In genomic region chr6:30942338-30943060, GRCh38 we compare ENCODE assay signal across 1 cellular context.
TF ChIP-seq lines count a peak whose summit lies in the region.

No MANE protein-coding gene starts in this region.

TF ChIP-seq in K562, 482 proteins besides CTCF, POLR2A, EP300 and RAD21 (continues in another document):
- TF ChIP-seq COPS2 (conservative IDR thresholded peaks at IDR 0.05): no peak
- TF ChIP-seq ZBTB26 (CRISPR knock-in tag; IDR thresholded peaks at IDR 0.05): no peak
- no peak for TF ChIP-seq ARID1B (IDR thresholded peaks at IDR 0.05)
- peak; percentile 80; the same call in 1 of the 2 replicates for TF ChIP-seq PHF21A (IDR thresholded peaks at IDR 0.05; ENCODE audit: borderline replicate concordance, low read depth)
- no peak for TF ChIP-seq CREB1 (IDR thresholded peaks at IDR 0.05)
- TF ChIP-seq CREB1 (CRISPR knock-in tag; IDR thresholded peaks at IDR 0.05): no peak
- no peak for TF ChIP-seq CGGBP1 (CRISPR knock-in tag; IDR thresholded peaks at IDR 0.05)
- no peak for TF ChIP-seq NRF1 (conservative IDR thresholded peaks at IDR 0.05 in 1 of 2, IDR thresholded peaks at IDR 0.05 in 1 of 2)
- TF ChIP-seq E2F1 (CRISPR knock-in tag; IDR thresholded peaks at IDR 0.05): no peak
- TF ChIP-seq RBM39 (optimal IDR thresholded peaks at IDR 0.05; ENCODE audit: low read depth, low read length): no peak
- TF ChIP-seq, protein P1, sequence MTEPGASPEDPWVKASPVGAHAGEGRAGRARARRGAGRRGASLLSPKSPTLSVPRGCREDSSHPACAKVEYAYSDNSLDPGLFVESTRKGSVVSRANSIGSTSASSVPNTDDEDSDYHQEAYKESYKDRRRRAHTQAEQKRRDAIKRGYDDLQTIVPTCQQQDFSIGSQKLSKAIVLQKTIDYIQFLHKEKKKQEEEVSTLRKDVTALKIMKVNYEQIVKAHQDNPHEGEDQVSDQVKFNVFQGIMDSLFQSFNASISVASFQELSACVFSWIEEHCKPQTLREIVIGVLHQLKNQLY (CRISPR knock-in tag; conservative IDR thresholded peaks at IDR 0.05): no peak
- no peak for TF ChIP-seq SRSF3 (IDR thresholded peaks at IDR 0.05; ENCODE audit: insufficient read depth, low read length)
- TF ChIP-seq XRCC5 (IDR thresholded peaks at IDR 0.05; ENCODE audit: low read depth, low read length): no peak
- no peak for TF ChIP-seq RBM14 (IDR thresholded peaks at IDR 0.05; ENCODE audit: borderline replicate concordance, insufficient read depth, low read depth, low read length)
- TF ChIP-seq HOXB6 (CRISPR knock-in tag; IDR thresholded peaks at IDR 0.05; ENCODE audit: borderline replicate concordance): no peak
- TF ChIP-seq GATAD2A (IDR thresholded peaks at IDR 0.05): no peak
- TF ChIP-seq CHD2 (IDR thresholded peaks at IDR 0.05; ENCODE audit: low read depth, low read length): no peak
- no peak for TF ChIP-seq MITF (IDR thresholded peaks at IDR 0.05)
- no peak for TF ChIP-seq ZNF584 (CRISPR knock-in tag; IDR thresholded peaks at IDR 0.05; ENCODE audit: low read depth)
- no peak for TF ChIP-seq ZNF12 (CRISPR knock-in tag; IDR thresholded peaks at IDR 0.05)
- TF ChIP-seq KLF1 (tag; IDR thresholded peaks at IDR 0.05): peak; percentile 17; the same call in 1 of the 2 replicates
- TF ChIP-seq RBM17 (IDR thresholded peaks at IDR 0.05; ENCODE audit: borderline replicate concordance, low read depth, low read length): no peak
- TF ChIP-seq ZNF512 (tag; IDR thresholded peaks at IDR 0.05): no peak
- TF ChIP-seq POLR2AphosphoS5 (IDR thresholded peaks at IDR 0.05; ENCODE audit: control insufficient read depth, insufficient read depth, low read depth, low read length): no peak
- no peak for TF ChIP-seq MAFF (IDR thresholded peaks at IDR 0.05; ENCODE audit: low read length)
- no peak for TF ChIP-seq JUN (IDR thresholded peaks at IDR 0.05; ENCODE audit: borderline replicate concordance, low read depth, low read length)
- no peak for TF ChIP-seq JUN (CRISPR knock-in tag; IDR thresholded peaks at IDR 0.05; ENCODE audit: borderline replicate concordance)
- no peak for TF ChIP-seq CBX2 (IDR thresholded peaks at IDR 0.05; ENCODE audit: insufficient read depth, low read length, poor library complexity, severe bottlenecking)
- TF ChIP-seq TCF15 (CRISPR knock-in tag; IDR thresholded peaks at IDR 0.05): no peak
- TF ChIP-seq ID3 (CRISPR knock-in tag; IDR thresholded peaks at IDR 0.05): no peak
- TF ChIP-seq ID3 (tag; IDR thresholded peaks at IDR 0.05): peak; percentile 39; the same call in 1 of the 2 replicates
- no peak for TF ChIP-seq ZNF165 (CRISPR knock-in tag; IDR thresholded peaks at IDR 0.05; ENCODE audit: borderline replicate concordance)
- TF ChIP-seq L3MBTL2 (IDR thresholded peaks at IDR 0.05): no peak
- no peak for TF ChIP-seq DMBX1 (CRISPR knock-in tag; IDR thresholded peaks at IDR 0.05; ENCODE audit: borderline replicate concordance)
- TF ChIP-seq ZNF444 (CRISPR knock-in tag; IDR thresholded peaks at IDR 0.05): no peak
- TF ChIP-seq ADNP (tag; IDR thresholded peaks at IDR 0.05): no peak
- no peak for TF ChIP-seq ELF2 (CRISPR knock-in tag; IDR thresholded peaks at IDR 0.05)
- TF ChIP-seq ZNF239 (CRISPR knock-in tag; IDR thresholded peaks at IDR 0.05): no peak
- TF ChIP-seq WHSC1 (IDR thresholded peaks at IDR 0.05; ENCODE audit: low read length): no peak
- TF ChIP-seq FOXO4 (CRISPR knock-in tag; IDR thresholded peaks at IDR 0.05): no peak
- TF ChIP-seq, protein P2, sequence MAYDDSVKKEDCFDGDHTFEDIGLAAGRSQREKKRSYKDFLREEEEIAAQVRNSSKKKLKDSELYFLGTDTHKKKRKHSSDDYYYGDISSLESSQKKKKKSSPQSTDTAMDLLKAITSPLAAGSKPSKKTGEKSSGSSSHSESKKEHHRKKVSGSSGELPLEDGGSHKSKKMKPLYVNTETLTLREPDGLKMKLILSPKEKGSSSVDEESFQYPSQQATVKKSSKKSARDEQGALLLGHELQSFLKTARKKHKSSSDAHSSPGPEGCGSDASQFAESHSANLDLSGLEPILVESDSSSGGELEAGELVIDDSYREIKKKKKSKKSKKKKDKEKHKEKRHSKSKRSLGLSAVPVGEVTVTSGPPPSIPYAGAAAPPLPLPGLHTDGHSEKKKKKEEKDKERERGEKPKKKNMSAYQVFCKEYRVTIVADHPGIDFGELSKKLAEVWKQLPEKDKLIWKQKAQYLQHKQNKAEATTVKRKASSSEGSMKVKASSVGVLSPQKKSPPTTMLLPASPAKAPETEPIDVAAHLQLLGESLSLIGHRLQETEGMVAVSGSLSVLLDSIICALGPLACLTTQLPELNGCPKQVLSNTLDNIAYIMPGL (CRISPR knock-in tag; IDR thresholded peaks at IDR 0.05): no peak
- TF ChIP-seq TEAD4 (IDR thresholded peaks at IDR 0.05; ENCODE audit: low read length): peak; percentile 90
- TF ChIP-seq TEAD4 (CRISPR knock-in tag; IDR thresholded peaks at IDR 0.05; ENCODE audit: borderline replicate concordance): no peak
- no peak for TF ChIP-seq MXI1 (IDR thresholded peaks at IDR 0.05; ENCODE audit: low read depth, low read length)
- no peak for TF ChIP-seq MIER1 (IDR thresholded peaks at IDR 0.05; ENCODE audit: low read depth)
- no peak for TF ChIP-seq ZFP30 (CRISPR knock-in tag; IDR thresholded peaks at IDR 0.05; ENCODE audit: borderline replicate concordance)
- TF ChIP-seq HDAC2 (IDR thresholded peaks at IDR 0.05): peak; percentile 97
- no peak for TF ChIP-seq THAP7 (CRISPR knock-in tag; IDR thresholded peaks at IDR 0.05)
- TF ChIP-seq BRD9 (IDR thresholded peaks at IDR 0.05; ENCODE audit: low read depth, partially characterized antibody): no peak
- TF ChIP-seq TBL1XR1 (IDR thresholded peaks at IDR 0.05; ENCODE audit: low read length in 2 of 2): no peak
- TF ChIP-seq, protein P3, sequence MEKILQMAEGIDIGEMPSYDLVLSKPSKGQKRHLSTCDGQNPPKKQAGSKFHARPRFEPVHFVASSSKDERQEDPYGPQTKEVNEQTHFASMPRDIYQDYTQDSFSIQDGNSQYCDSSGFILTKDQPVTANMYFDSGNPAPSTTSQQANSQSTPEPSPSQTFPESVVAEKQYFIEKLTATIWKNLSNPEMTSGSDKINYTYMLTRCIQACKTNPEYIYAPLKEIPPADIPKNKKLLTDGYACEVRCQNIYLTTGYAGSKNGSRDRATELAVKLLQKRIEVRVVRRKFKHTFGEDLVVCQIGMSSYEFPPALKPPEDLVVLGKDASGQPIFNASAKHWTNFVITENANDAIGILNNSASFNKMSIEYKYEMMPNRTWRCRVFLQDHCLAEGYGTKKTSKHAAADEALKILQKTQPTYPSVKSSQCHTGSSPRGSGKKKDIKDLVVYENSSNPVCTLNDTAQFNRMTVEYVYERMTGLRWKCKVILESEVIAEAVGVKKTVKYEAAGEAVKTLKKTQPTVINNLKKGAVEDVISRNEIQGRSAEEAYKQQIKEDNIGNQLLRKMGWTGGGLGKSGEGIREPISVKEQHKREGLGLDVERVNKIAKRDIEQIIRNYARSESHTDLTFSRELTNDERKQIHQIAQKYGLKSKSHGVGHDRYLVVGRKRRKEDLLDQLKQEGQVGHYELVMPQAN (IDR thresholded peaks at IDR 0.05; ENCODE audit: borderline replicate concordance): no peak
- TF ChIP-seq MAFG (tag; conservative IDR thresholded peaks at IDR 0.05): no peak
- peak in 1 of 2 experiments; percentile 95; a peak in 2 of 4 replicates for TF ChIP-seq HDAC1 (IDR thresholded peaks at IDR 0.05)
- TF ChIP-seq CBX8 (IDR thresholded peaks at IDR 0.05; ENCODE audit: borderline replicate concordance, extremely low read depth, low read depth, low read length, poor library complexity, severe bottlenecking): no peak
- TF ChIP-seq, protein P4, sequence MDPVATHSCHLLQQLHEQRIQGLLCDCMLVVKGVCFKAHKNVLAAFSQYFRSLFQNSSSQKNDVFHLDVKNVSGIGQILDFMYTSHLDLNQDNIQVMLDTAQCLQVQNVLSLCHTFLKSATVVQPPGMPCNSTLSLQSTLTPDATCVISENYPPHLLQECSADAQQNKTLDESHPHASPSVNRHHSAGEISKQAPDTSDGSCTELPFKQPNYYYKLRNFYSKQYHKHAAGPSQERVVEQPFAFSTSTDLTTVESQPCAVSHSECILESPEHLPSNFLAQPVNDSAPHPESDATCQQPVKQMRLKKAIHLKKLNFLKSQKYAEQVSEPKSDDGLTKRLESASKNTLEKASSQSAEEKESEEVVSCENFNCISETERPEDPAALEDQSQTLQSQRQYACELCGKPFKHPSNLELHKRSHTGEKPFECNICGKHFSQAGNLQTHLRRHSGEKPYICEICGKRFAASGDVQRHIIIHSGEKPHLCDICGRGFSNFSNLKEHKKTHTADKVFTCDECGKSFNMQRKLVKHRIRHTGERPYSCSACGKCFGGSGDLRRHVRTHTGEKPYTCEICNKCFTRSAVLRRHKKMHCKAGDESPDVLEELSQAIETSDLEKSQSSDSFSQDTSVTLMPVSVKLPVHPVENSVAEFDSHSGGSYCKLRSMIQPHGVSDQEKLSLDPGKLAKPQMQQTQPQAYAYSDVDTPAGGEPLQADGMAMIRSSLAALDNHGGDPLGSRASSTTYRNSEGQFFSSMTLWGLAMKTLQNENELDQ (CRISPR knock-in tag; IDR thresholded peaks at IDR 0.05; ENCODE audit: borderline replicate concordance): no peak
